ENCODE assay signal across 8 cellular contexts in genomic region chr12:50311858-50312609, GRCh38. TPM values are rescaled to one million over a fixed set of nuclear protein-coding genes. Genes with fewer than 3 reads are reported as not detected.
DNase-seq lines count a peak whose midpoint lies in the region; TF ChIP-seq lines count a peak whose summit lies in the region.
"Not testable (repeated sequence)": the region's sequence is repeated elsewhere in the genome, so short reads cannot be mapped to it uniquely, and the experiment has no call there.

No MANE protein-coding gene starts in this region.

- H3K4me2 ChIP-seq in GM23248 (ENCODE audit: unreplicated experiment) = not testable (repeated sequence)

- DNase-seq in A172 (ENCODE audit: low spot score) (peak; percentile 18), GM23248 (peak; percentile 57), MG63 (peak; percentile 91), choroid plexus epithelial cell (ENCODE audit: low read depth) (peak; percentile 40), fibroblast of pulmonary artery (ENCODE audit: low read depth) (peak; percentile 20), sigmoid colon (peak; percentile 70)
- peak; percentile 7 for DNase-seq in activated CD8-positive, alpha-beta memory T cell treated with anti-CD3 and anti-CD28 coated beads for 24 hours

- not testable (repeated sequence) for H3K9me2 ChIP-seq in GM23248 (ENCODE audit: insufficient read depth)

- in situ Hi-C loops in GM23248 (cut with MboI) = loop anchor here (10.0 kb wide), 1 partner anchor 107 kb away; no protein-coding TSS in a partner anchor

- not testable (repeated sequence) for H3K9ac ChIP-seq in GM23248; liver (ENCODE audit: low read depth in 1 of 2, low read length in 2 of 2)

- H3K27ac ChIP-seq in GM23248, sigmoid colon: not testable (repeated sequence)
- H3K27ac ChIP-seq in liver (ENCODE audit: low read depth in 1 of 2, low read length in 2 of 2) = peak overlapping the region in 1 of 2 donors; percentile 50

- TF ChIP-seq CTCF in choroid plexus epithelial cell (conservative IDR thresholded peaks at IDR 0.05; ENCODE audit: low read depth, low read length); fibroblast of pulmonary artery (IDR thresholded peaks at IDR 0.05; ENCODE audit: low read length, missing control alignments); liver (IDR thresholded peaks at IDR 0.05; ENCODE audit: low read depth, low read length, missing input control); sigmoid colon (IDR thresholded peaks at IDR 0.05): not testable (repeated sequence)

- not testable (repeated sequence) for H3K79me2 ChIP-seq in GM23248 (ENCODE audit: insufficient read depth)

- not testable (repeated sequence) for H3F3A ChIP-seq in GM23248 (ENCODE audit: insufficient read depth)

- TF ChIP-seq POLR2A in sigmoid colon (IDR thresholded peaks at IDR 0.05) = not testable (repeated sequence)

- H2AFZ ChIP-seq in GM23248 = not testable (repeated sequence)

- H3K4me1 ChIP-seq in GM23248 (ENCODE audit: insufficient read depth) (peaks cover 10% of the 10 kb centered on the region), liver (ENCODE audit: control insufficient read depth in 4 of 4, insufficient read depth in 4 of 4, low read length in 3 of 4) (peaks cover 1 to 10% (median 3%) of the 10 kb centered on the region in 4 donors)
- H3K4me1 ChIP-seq in sigmoid colon = not testable (repeated sequence)

- H3K36me3 ChIP-seq in GM23248 (ENCODE audit: low read depth); MG63; liver (ENCODE audit: control insufficient read depth in 4 of 4, insufficient read depth in 3 of 4, low read depth in 1 of 4, low read length in 3 of 4); sigmoid colon: not testable (repeated sequence)

- intact Hi-C loops in sigmoid colon (cut with DNase I) = loop anchor here (10.0 kb wide), 1 partner anchor 237 kb away; no protein-coding TSS in a partner anchor

- TF ChIP-seq RAD21 in liver (IDR thresholded peaks at IDR 0.05) = peak in 1 of 2 donors; percentile 19

- not testable (repeated sequence) for H3K9me3 ChIP-seq in GM23248 (ENCODE audit: low read depth); MG63; liver (ENCODE audit: control insufficient read depth in 4 of 4, low read length in 3 of 4); sigmoid colon

- 82 to 87% methylated on average over 11 of the region's 11 CpGs for WGBS in GM23248 (ENCODE audit: low coverage in 1 of 2, low lambda C conversion rate in 2 of 2, missing lambda C conversion rate in 2 of 2), 2 experiments
- WGBS in liver = 55% methylated on average over 11 of the region's 11 CpGs
- WGBS in sigmoid colon, 2 donors = 51 to 75% methylated on average over 11 of the region's 11 CpGs

- H3K4me3 ChIP-seq in GM23248; MG63; choroid plexus epithelial cell (ENCODE audit: low read depth, low read length); fibroblast of pulmonary artery (replicated peaks; ENCODE audit: low read depth, low read length); liver (ENCODE audit: low read depth in 1 of 3, low read length in 3 of 3); sigmoid colon: not testable (repeated sequence)

- not testable (repeated sequence) for H3K27me3 ChIP-seq in GM23248 (replicated peaks; ENCODE audit: insufficient read depth); MG63; liver (ENCODE audit: control insufficient read depth in 4 of 4, insufficient read depth in 4 of 4, low read length in 3 of 4); sigmoid colon

- not testable (repeated sequence) for TF ChIP-seq EP300 in sigmoid colon (IDR thresholded peaks at IDR 0.05)

- not testable (repeated sequence) for H4K20me1 ChIP-seq in GM23248 (ENCODE audit: insufficient read depth)

TF ChIP-seq in liver, 16 proteins besides CTCF, POLR2A, EP300 and RAD21:
- TF ChIP-seq JUND (IDR thresholded peaks at IDR 0.05) (peak; percentile 46 to 59), HNF4A (conservative IDR thresholded peaks at IDR 0.05) (peak; percentile 11 to 16), RXRA (IDR thresholded peaks at IDR 0.05) (peak; percentile 53 to 55)

RNA-seq across cellular contexts. Expression of gene LIMA1, which starts 28.7 kb away (rescaled TPM):
- 108 and 109 TPM in 2 replicates for total RNA-seq in A172 (2014; rRNA removed; shearing (Covaris generic))
- 256 and 284 TPM in 2 replicates for total RNA-seq in GM23248 (2014; rRNA removed; shearing (Covaris generic))
- polyA plus RNA-seq in GM23248 (2016; fragmentation: Nextera tagmentation; extraction: Ambion mirVana) (166 and 180 TPM in 2 replicates), liver (10 to 100 TPM in 1 of 2 donors, 1 to 10 TPM in 1; 8.1 to 14.0 TPM), sigmoid colon (100 to 1,000 TPM; 108 to 181 (median 175) TPM)
- 116 and 240 TPM in 2 replicates for total RNA-seq in MG63 (2014; rRNA removed; shearing (Covaris generic); ENCODE audit: low replicate concordance)
- total RNA-seq in liver (10 to 100 TPM; 13.0 to 17.5 TPM), sigmoid colon (100 to 1,000 TPM in 1 of 4 donors, 10 to 100 TPM in 3; 39.7 to 111 (median 41.6) TPM)

Comparison
In these comparisons a context has a peak if more than half of its experiments do, and no peak if none do; other contexts are left out.
1. DNase-seq: peak in every context shown above with its lines; median percentile 91 in MG63; 70 in sigmoid colon; 57 in GM23248; 40 in choroid plexus epithelial cell; 20 in fibroblast of pulmonary artery; 18 in A172; 7 in activated CD8-positive, alpha-beta memory T cell treated with anti-CD3 and anti-CD28 coated beads for 24 hours.